Comparison of ENCODE assay signal across 1 cellular context in genomic region chr1:156020293-156021086, GRCh38.
TF ChIP-seq lines count a peak whose summit lies in the region.

Gene SSR2, minus strand, starts transcription at chr1:156020951. Its CDS starts 784 bp downstream, at chr1:156020167.

TF ChIP-seq in HepG2, 621 proteins besides CTCF, POLR2A, EP300 and RAD21 (continued from another document and continues in another):
- TF ChIP-seq ZNF512B (CRISPR knock-in tag; IDR thresholded peaks at IDR 0.05; ENCODE audit: borderline replicate concordance) (no peak), ZNF691 (CRISPR knock-in tag; IDR thresholded peaks at IDR 0.05; ENCODE audit: borderline replicate concordance, low read depth) (no peak), ZNF253 (CRISPR knock-in tag; IDR thresholded peaks at IDR 0.05; ENCODE audit: borderline replicate concordance) (no peak), KMT2A (CRISPR knock-in tag; IDR thresholded peaks at IDR 0.05) (peak; percentile 69; the same call in 1 of the 2 replicates), SMAD3 (CRISPR knock-in tag; IDR thresholded peaks at IDR 0.05) (no peak), EED (CRISPR knock-in tag; IDR thresholded peaks at IDR 0.05) (peak; percentile 67; the same call in 1 of the 2 replicates), MEIS1 (CRISPR knock-in tag; IDR thresholded peaks at IDR 0.05; ENCODE audit: borderline replicate concordance) (no peak), ZNF576 (CRISPR knock-in tag; IDR thresholded peaks at IDR 0.05) (no peak), MXD3 (CRISPR knock-in tag; IDR thresholded peaks at IDR 0.05) (peak; percentile 59; the same call in 1 of the 2 replicates), MYC (CRISPR knock-in tag; IDR thresholded peaks at IDR 0.05; ENCODE audit: borderline replicate concordance) (peak; percentile 54; the same call in 1 of the 2 replicates), FOXA1 (IDR thresholded peaks at IDR 0.05) (no peak), FOXA1 (CRISPR knock-in tag; IDR thresholded peaks at IDR 0.05) (no peak), MAX (IDR thresholded peaks at IDR 0.05) (no peak), WIZ (CRISPR knock-in tag; IDR thresholded peaks at IDR 0.05) (no peak), FOXM1 (CRISPR knock-in tag; IDR thresholded peaks at IDR 0.05) (no peak), MXD4 (CRISPR knock-in tag; IDR thresholded peaks at IDR 0.05) (0 out of 2 replicates have a peak, but pooled peaks have one; percentile 34), ZNF781 (CRISPR knock-in tag; IDR thresholded peaks at IDR 0.05; ENCODE audit: borderline replicate concordance, not compliant biosample characterization) (no peak), ZNF775 (CRISPR knock-in tag; IDR thresholded peaks at IDR 0.05; ENCODE audit: borderline replicate concordance) (no peak), ATF5 (CRISPR knock-in tag; IDR thresholded peaks at IDR 0.05; ENCODE audit: low read depth) (no peak), ATF3 (CRISPR knock-in tag; IDR thresholded peaks at IDR 0.05) (no peak), SOX13 (IDR thresholded peaks at IDR 0.05) (no peak), SOX13 (CRISPR knock-in tag; conservative IDR thresholded peaks at IDR 0.05 in 1 of 2, IDR thresholded peaks at IDR 0.05 in 1 of 2) (no peak), CREM (IDR thresholded peaks at IDR 0.05) (peak; percentile 95), CREM (CRISPR knock-in tag; IDR thresholded peaks at IDR 0.05) (no peak), SATB2 (CRISPR knock-in tag; IDR thresholded peaks at IDR 0.05) (no peak), FOSL1 (CRISPR knock-in tag; IDR thresholded peaks at IDR 0.05; ENCODE audit: borderline replicate concordance) (no peak), PCBP1 (IDR thresholded peaks at IDR 0.05; ENCODE audit: borderline replicate concordance, low read depth, low read length) (no peak), MLXIP (CRISPR knock-in tag; IDR thresholded peaks at IDR 0.05; ENCODE audit: borderline replicate concordance) (no peak), DZIP1 (CRISPR knock-in tag; IDR thresholded peaks at IDR 0.05) (no peak), ZNF17 (CRISPR knock-in tag; IDR thresholded peaks at IDR 0.05) (no peak), ZGPAT (CRISPR knock-in tag; IDR thresholded peaks at IDR 0.05) (peak; percentile 61; the same call in 1 of the 2 replicates), ZNF562 (CRISPR knock-in tag; IDR thresholded peaks at IDR 0.05; ENCODE audit: borderline replicate concordance) (no peak), ZNF549 (CRISPR knock-in tag; IDR thresholded peaks at IDR 0.05) (no peak), ZNF772 (CRISPR knock-in tag; IDR thresholded peaks at IDR 0.05) (peak; percentile 54; the same call in 1 of the 2 replicates), SOX6 (IDR thresholded peaks at IDR 0.05) (no peak), SOX6 (CRISPR knock-in tag; IDR thresholded peaks at IDR 0.05) (no peak; the same call in 1 of the 2 replicates), NR1H2 (CRISPR knock-in tag; IDR thresholded peaks at IDR 0.05; ENCODE audit: borderline replicate concordance, low read depth) (no peak), FIP1L1 (IDR thresholded peaks at IDR 0.05; ENCODE audit: borderline replicate concordance, insufficient read depth, low read depth, low read length) (no peak), FOXO4 (CRISPR knock-in tag; conservative IDR thresholded peaks at IDR 0.05) (0 out of 2 replicates have a peak, but pooled peaks have one; percentile 23), HNRNPUL1 (IDR thresholded peaks at IDR 0.05; ENCODE audit: low read depth, low read length) (no peak), FLYWCH1 (CRISPR knock-in tag; IDR thresholded peaks at IDR 0.05) (no peak), ZNF432 (CRISPR knock-in tag; IDR thresholded peaks at IDR 0.05; ENCODE audit: borderline replicate concordance) (no peak), TFAP4 (IDR thresholded peaks at IDR 0.05; ENCODE audit: borderline replicate concordance, low read depth) (no peak), ZNF770 (CRISPR knock-in tag; IDR thresholded peaks at IDR 0.05) (0 out of 2 replicates have a peak, but pooled peaks have one; percentile 30), KMT2B (CRISPR knock-in tag; IDR thresholded peaks at IDR 0.05) (peak; percentile 77)
